ENCODE assay signal across 8 cellular contexts in the genomic region with DNA sequence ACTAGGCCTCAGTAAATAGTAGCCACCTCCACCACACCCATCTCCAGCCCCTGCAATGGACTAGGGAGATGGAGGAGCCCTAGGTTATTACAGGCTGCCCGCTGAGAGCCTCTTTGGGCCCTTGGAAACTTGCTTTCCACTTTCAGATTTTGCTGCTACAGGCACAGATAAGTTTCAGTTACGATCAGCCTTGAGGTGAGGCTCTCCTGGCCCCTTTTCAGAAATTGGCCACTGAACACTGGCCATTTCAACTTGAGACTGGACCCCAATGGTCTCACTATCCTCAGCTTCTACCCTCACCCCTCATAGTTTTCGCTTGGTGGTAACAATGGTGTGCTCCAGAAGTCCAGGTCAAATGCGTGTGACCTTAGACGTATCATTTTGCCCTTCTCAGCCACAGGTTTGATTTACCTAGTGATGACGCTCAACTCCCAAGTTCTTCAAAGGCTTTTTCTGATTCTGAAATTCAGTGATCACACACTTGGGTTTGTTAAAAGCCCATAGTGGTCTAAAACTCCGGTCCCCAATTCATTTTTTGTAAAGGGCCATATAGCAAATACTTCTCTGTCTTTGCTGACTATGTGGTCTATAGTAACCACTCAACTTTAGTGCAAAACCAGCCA. TPM values are rescaled to one million over a fixed set of nuclear protein-coding genes. Genes with fewer than 3 reads are reported as not detected.
DNase-seq lines count a peak whose midpoint lies in the region; ATAC-seq, FAIRE-seq and TF ChIP-seq lines count a peak whose summit lies in the region.

No MANE protein-coding gene starts in this region.

- peak overlapping the region; percentile 92 for H3K27ac Mint-ChIP-seq in activated T-helper 17 cell treated with anti-CD3 and anti-CD28 coated beads, Interleukin-2, amount 50 U/mL, for 72 hours
- H3K27ac Mint-ChIP-seq in stimulated activated naive CD8-positive, alpha-beta T cell treated with anti-CD3 and anti-CD28 coated beads, Interleukin-15, amount 100 ng/mL, for 72 hours, result peak overlapping the region; percentile 96 to 97

- peak overlapping the region; percentile 87 for H3K27ac ChIP-seq in HL-60 (replicated peaks)
- H3K27ac ChIP-seq in iPS-18a (ENCODE audit: low read length), result no peak overlapping the region

- TF ChIP-seq CTCF in HL-60 (IDR thresholded peaks at IDR 0.05; ENCODE audit: insufficient read depth, low read length), result no peak

- H3K4me1 Mint-ChIP-seq in activated T-helper 17 cell treated with anti-CD3 and anti-CD28 coated beads, Interleukin-2, amount 50 U/mL, for 72 hours, result peaks cover 28% of the 10 kb centered on the region
- peaks cover 54% of the 10 kb centered on the region for H3K4me1 Mint-ChIP-seq in stimulated activated naive CD8-positive, alpha-beta T cell treated with anti-CD3 and anti-CD28 coated beads, Interleukin-15, amount 100 ng/mL, for 72 hours

- H3K36me3 ChIP-seq in iPS-18a (ENCODE audit: control insufficient read depth, low read depth, low read length), result peaks cover 19% of the 10 kb centered on the region

- H3K9me3 ChIP-seq in iPS-18a (ENCODE audit: control insufficient read depth, low read depth, low read length), result no peaks in the 10 kb centered on the region

- H3K4me3 ChIP-seq in HL-60 (replicated peaks; ENCODE audit: insufficient read depth, low read length), result peak overlapping the region; percentile 86
- H3K4me3 ChIP-seq in iPS-18a (ENCODE audit: low read length), result peak overlapping the region; percentile 95

- no peaks in the 10 kb centered on the region for H3K9me3 Mint-ChIP-seq in activated T-helper 17 cell treated with anti-CD3 and anti-CD28 coated beads, Interleukin-2, amount 50 U/mL, for 72 hours
- H3K9me3 Mint-ChIP-seq in stimulated activated naive CD8-positive, alpha-beta T cell treated with anti-CD3 and anti-CD28 coated beads, Interleukin-15, amount 100 ng/mL, for 72 hours, result no peaks in the 10 kb centered on the region

- H3K27me3 Mint-ChIP-seq in activated T-helper 17 cell treated with anti-CD3 and anti-CD28 coated beads, Interleukin-2, amount 50 U/mL, for 72 hours, result no peaks in the 10 kb centered on the region
- no peaks in the 10 kb centered on the region for H3K27me3 Mint-ChIP-seq in stimulated activated naive CD8-positive, alpha-beta T cell treated with anti-CD3 and anti-CD28 coated beads, Interleukin-15, amount 100 ng/mL, for 72 hours

- H3K36me3 Mint-ChIP-seq in activated T-helper 17 cell treated with anti-CD3 and anti-CD28 coated beads, Interleukin-2, amount 50 U/mL, for 72 hours (ENCODE audit: low read depth), result peaks cover 67% of the 10 kb centered on the region

- DNase-seq in HL-60 (ENCODE audit: low read depth in 1 of 2, low spot score in 1 of 2) (no peak), left lobe of liver (ENCODE audit: low spot score) (no peak), HTR-8/SVneo (ENCODE audit: insufficient read length, low spot score) (no peak), OCI-M1 (lab: John Stamatoyannopoulos, UW) (no peak), HK-2 (ENCODE audit: unreplicated experiment) (no peak)
- DNase-seq in stimulated activated naive CD8-positive, alpha-beta T cell treated with anti-CD3 and anti-CD28 coated beads, Interleukin-15, amount 100 ng/mL, for 72 hours, result no peak

- H3K4me3 Mint-ChIP-seq in activated T-helper 17 cell treated with anti-CD3 and anti-CD28 coated beads, Interleukin-2, amount 50 U/mL, for 72 hours, result peak overlapping the region; percentile 91
- H3K4me3 Mint-ChIP-seq in stimulated activated naive CD8-positive, alpha-beta T cell treated with anti-CD3 and anti-CD28 coated beads, Interleukin-15, amount 100 ng/mL, for 72 hours, result peak overlapping the region; percentile 92 to 97

- peaks cover 7% of the 10 kb centered on the region for H3K4me1 ChIP-seq in iPS-18a (ENCODE audit: control insufficient read depth, low read depth, low read length)

- H3K27me3 ChIP-seq in HL-60 (ENCODE audit: insufficient read depth, poor library complexity, severe bottlenecking) (no peaks in the 10 kb centered on the region), iPS-18a (ENCODE audit: control insufficient read depth, insufficient read depth, low read length) (no peaks in the 10 kb centered on the region)

- no peak for ATAC-seq in activated T-helper 17 cell treated with anti-CD3 and anti-CD28 coated beads, Interleukin-2, amount 50 U/mL, for 72 hours (replicated peaks)
- no peak for ATAC-seq in stimulated activated naive CD8-positive, alpha-beta T cell treated with anti-CD3 and anti-CD28 coated beads, Interleukin-15, amount 100 ng/mL, for 72 hours
- ATAC-seq in left lobe of liver, result no peak

- FAIRE-seq in HTR-8/SVneo (lab: Jason Lieb, UNC), result no peak

- H3K9ac ChIP-seq in iPS-18a (ENCODE audit: low read length), result peak overlapping the region; percentile 87

RNA-seq across cellular contexts. Expression of a gene that starts 1.0 kb away (rescaled TPM):
- total RNA-seq in activated T-helper 17 cell treated with anti-CD3 and anti-CD28 coated beads, Interleukin-2, amount 50 U/mL, for 72 hours, result 10 to 100 TPM; 33.0 to 59.1 TPM
- total RNA-seq in left lobe of liver, result 22.9 TPM

RNA-seq across cellular contexts. Expression of a gene that starts 1.2 kb away (rescaled TPM):
- 10 to 100 TPM; 14.2 to 15.4 TPM for total RNA-seq in activated T-helper 17 cell treated with anti-CD3 and anti-CD28 coated beads, Interleukin-2, amount 50 U/mL, for 72 hours
- 7.5 TPM for total RNA-seq in left lobe of liver
